ENCODE assay signal across 9 cellular contexts in the genomic region with DNA sequence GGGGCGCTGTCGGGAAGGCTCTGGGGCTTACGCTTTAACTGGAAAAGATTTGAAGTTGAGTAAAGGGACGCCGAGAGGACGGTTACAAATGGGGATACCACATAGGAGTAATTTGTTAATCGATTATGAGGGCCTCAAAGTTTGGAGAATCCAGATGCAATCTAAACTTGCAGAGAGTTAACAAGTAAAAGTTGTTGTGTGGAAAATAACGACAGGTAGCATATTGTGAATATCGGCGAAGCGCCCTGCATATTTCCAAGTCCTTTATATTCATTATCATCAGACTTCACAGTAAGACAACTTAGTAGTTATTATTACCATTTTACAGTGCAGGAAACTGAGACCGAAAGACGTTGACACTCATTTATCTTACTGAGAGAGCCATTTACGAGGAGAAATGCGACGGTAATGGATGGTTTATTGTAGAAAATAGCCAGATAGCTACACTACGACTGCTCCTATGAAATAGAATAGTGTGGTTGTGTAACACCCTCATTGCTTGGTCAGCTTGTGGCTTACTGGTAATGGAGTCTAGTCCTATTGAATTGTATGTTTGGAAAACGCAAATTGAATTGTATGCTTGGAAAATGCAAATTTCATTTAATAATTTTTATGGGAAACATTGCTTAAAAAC. TPM values are rescaled to one million over a fixed set of nuclear protein-coding genes. Genes with fewer than 3 reads are reported as not detected.
DNase-seq lines count a peak whose midpoint lies in the region; ATAC-seq lines count a peak whose summit lies in the region.
"Had no signal": no experiment of that assay in that cellular context is flagged by ENCODE, and none has a peak within 500 bp of the region (broad histone marks: within the 10 kb centered on the region; RNA-seq: fewer than 3 reads in every experiment).

No MANE protein-coding gene starts in this region.

- H3K4me2 ChIP-seq in BLaER1 = peak overlapping the region; percentile 94

- peak overlapping the region; percentile 91 for H3K4me3 Mint-ChIP-seq in activated naive CD8-positive, alpha-beta T cell treated with anti-CD3 and anti-CD28 coated beads, Interleukin-2, amount 50 U/mL, for 24 hours

- H3K4me1 Mint-ChIP-seq in activated naive CD8-positive, alpha-beta T cell treated with anti-CD3 and anti-CD28 coated beads, Interleukin-2, amount 50 U/mL, for 24 hours = peaks cover 60% of the 10 kb centered on the region

- H3K9me3 ChIP-seq in BLaER1 = no peaks in the 10 kb centered on the region
- H3K9me3 ChIP-seq in subcutaneous abdominal adipose tissue (ENCODE audit: control insufficient read depth in 5 of 5, low read length in 5 of 5) = no peaks in the 10 kb centered on the region

- H3K27ac ChIP-seq in BLaER1 (peak overlapping the region; percentile 93), subcutaneous abdominal adipose tissue (ENCODE audit: low read depth, low read length) (peak overlapping the region; percentile 92)

- H4K20me1 ChIP-seq in BLaER1 = peaks cover 55% of the 10 kb centered on the region

- H3K27me3 ChIP-seq in BLaER1 (peaks cover 10% of the 10 kb centered on the region; the same call in 1 of the 2 replicates), subcutaneous abdominal adipose tissue (ENCODE audit: control insufficient read depth in 5 of 5, insufficient read depth in 4 of 5, low read length in 5 of 5) (peaks cover 0 to 11% (median 5%) of the 10 kb centered on the region in 5 donors)

- H3K27ac Mint-ChIP-seq in activated naive CD8-positive, alpha-beta T cell treated with anti-CD3 and anti-CD28 coated beads, Interleukin-2, amount 50 U/mL, for 24 hours = peak overlapping the region; percentile 87

- peaks cover 25% of the 10 kb centered on the region for H3K27me3 Mint-ChIP-seq in activated naive CD8-positive, alpha-beta T cell treated with anti-CD3 and anti-CD28 coated beads, Interleukin-2, amount 50 U/mL, for 24 hours

- H3K9me3 Mint-ChIP-seq in activated naive CD8-positive, alpha-beta T cell treated with anti-CD3 and anti-CD28 coated beads, Interleukin-2, amount 50 U/mL, for 24 hours = no peaks in the 10 kb centered on the region

- no peaks in the 10 kb centered on the region for H3K36me3 Mint-ChIP-seq in activated naive CD8-positive, alpha-beta T cell treated with anti-CD3 and anti-CD28 coated beads, Interleukin-2, amount 50 U/mL, for 24 hours (ENCODE audit: low read depth)

- H3K36me3 ChIP-seq in BLaER1 = no peaks in the 10 kb centered on the region
- H3K36me3 ChIP-seq in subcutaneous abdominal adipose tissue (ENCODE audit: control insufficient read depth in 5 of 5, insufficient read depth in 5 of 5, low read length in 5 of 5) = no peaks in the 10 kb centered on the region

- DNase-seq in HT-29 (ENCODE audit: low spot score) (peak; percentile 49), inferior parietal cortex (ENCODE audit: extremely low spot score) (peak; percentile 39), COR-L47 (lab: John Stamatoyannopoulos, UW) (no peak), D341Med (ENCODE audit: low spot score) (no peak), NCI-H2029 (lab: John Stamatoyannopoulos, UW) (no peak)
- DNase-seq in activated naive CD8-positive, alpha-beta T cell treated with anti-CD3 and anti-CD28 coated beads, Interleukin-2, amount 50 U/mL, for 24 hours = no peak

- H3K4me3 ChIP-seq in BLaER1 = peak overlapping the region; percentile 93
- peak overlapping the region; percentile 88 to 94 (median 91) for H3K4me3 ChIP-seq in subcutaneous abdominal adipose tissue (ENCODE audit: low read depth in 1 of 5, low read length in 5 of 5)

- no peak for ATAC-seq in activated naive CD8-positive, alpha-beta T cell treated with anti-CD3 and anti-CD28 coated beads, Interleukin-2, amount 50 U/mL, for 24 hours

- H3K4me1 ChIP-seq in BLaER1 (peaks cover 51% of the 10 kb centered on the region), subcutaneous abdominal adipose tissue (ENCODE audit: control insufficient read depth in 5 of 5, insufficient read depth in 5 of 5, low read length in 5 of 5) (peaks cover 3 to 53% (median 51%) of the 10 kb centered on the region in 5 donors)

- H3K9ac ChIP-seq in BLaER1 (peak overlapping the region; percentile 96), subcutaneous abdominal adipose tissue (ENCODE audit: low read length in 5 of 5) (peak overlapping the region; percentile 94 to 98 (median 97))

RNA-seq across cellular contexts. Expression of gene MKRN2, which starts 0.7 kb away (rescaled TPM):
- 10.8 and 13.5 TPM in 2 replicates for total RNA-seq in HT-29 (2014; rRNA removed; shearing (Covaris generic))

RNA-seq across cellular contexts. Expression of gene MKRN2OS, which starts 12.3 kb away (rescaled TPM):
- total RNA-seq in HT-29 (2014; rRNA removed; shearing (Covaris generic)) = 0.13 and 0.60 TPM in 2 replicates
- total RNA-seq: subcutaneous adipose tissue had no signal

Comparison
In these comparisons a context has a peak if more than half of its experiments do, and no peak if none do; other contexts are left out.
1. DNase-seq: peak in HT-29 (single experiment) and inferior parietal cortex (single experiment); none in activated naive CD8-positive, alpha-beta T cell treated with anti-CD3 and anti-CD28 coated beads, Interleukin-2, amount 50 U/mL, for 24 hours (single experiment), COR-L47 (single experiment), D341Med (single experiment) and NCI-H2029 (single experiment).